Comparison of ENCODE assay signal across 9 cellular contexts in genomic region chr19:19259741-19260140, GRCh38. TPM values are rescaled to one million over a fixed set of nuclear protein-coding genes. Genes with fewer than 3 reads are reported as not detected.
DNase-seq lines count a peak whose midpoint lies in the region; ATAC-seq and TF ChIP-seq lines count a peak whose summit lies in the region.
"Had no signal": no experiment of that assay in that cellular context is flagged by ENCODE, and none has a peak within 500 bp of the region (broad histone marks: within the 10 kb centered on the region; RNA-seq: fewer than 3 reads in every experiment).

No MANE protein-coding gene starts in this region.

- H3K27me3 Mint-ChIP-seq in HFFc6 (ENCODE audit: insufficient read depth) = peaks cover 38% of the 10 kb centered on the region

- H3K9me3 Mint-ChIP-seq in HFFc6 = peaks cover 12% of the 10 kb centered on the region

- intact Hi-C loops in cardiac septum (cut with DNase I) = no loop called here

- in situ Hi-C loops in SK-MEL-5 (cut with HindIII; ENCODE audit: low pct_unique_long_range_greater_than_20kb, low sequenced_read_pairs) = no loop called here

- no peak overlapping the region for H3K4me3 Mint-ChIP-seq in HFFc6

- ATAC-seq in HG03196 (IDR thresholded peaks at IDR 0.05; ENCODE audit: unreplicated experiment) (no peak), GM21786 (IDR thresholded peaks at IDR 0.05; ENCODE audit: unreplicated experiment) (no peak)

- H3K4me1 Mint-ChIP-seq in HFFc6 (ENCODE audit: low read depth) = no peaks in the 10 kb centered on the region; the same call in 1 of the 2 replicates

- no peak overlapping the region for H3K27ac Mint-ChIP-seq in HFFc6

- H3K36me3 Mint-ChIP-seq in HFFc6 (ENCODE audit: low read depth) = no peaks in the 10 kb centered on the region

- DNase-seq in DMS 273 treated with DMSO at 0.1 percent for 48 hours (lab: John Stamatoyannopoulos, UW) (peak; percentile 85), HuH-7 (ENCODE audit: low spot score) (peak; percentile 86), SK-MEL-5 (ENCODE audit: low read depth, low spot score) (peak; percentile 84), iPS-NIHi7 (ENCODE audit: extremely low spot score) (peak; percentile 84), cardiac septum (ENCODE audit: low spot score) (no peak), HFFc6 (no peak)
- DNase-seq: NCI-H345 had no signal

- TF ChIP-seq CTCF in HFFc6 (IDR thresholded peaks at IDR 0.05) = no peak

RNA-seq across cellular contexts. Expression of gene TM6SF2, which starts 13.4 kb away (rescaled TPM):
- 0.24 TPM in 1 of 2 replicates, not detected in the other for total RNA-seq in SK-MEL-5 (2014; rRNA removed; shearing (Covaris generic))
- polyA plus RNA-seq in SK-MEL-5 (2015; cell fraction: cytosol; rRNA removed) = 0.14 TPM in 1 of 2 replicates, not detected in the other
- 0.75 TPM in 1 of 2 replicates, not detected in the other for polyA plus RNA-seq in SK-MEL-5 (2015; cell fraction: nucleus; rRNA removed)
- total RNA-seq in cardiac septum = 0.89 TPM
- under 1 TPM in 3 of 6 experiments, not detected in 3; 0.23 to 0.45 (median 0.28) TPM for total RNA-seq in HFFc6 (2021; fragmentation: NEBNext Ultra II Directional; extraction: Animal tissue kit (Norgen Biotek cat#: 25700))

RNA-seq across cellular contexts. Expression of gene NCAN, which starts 48.0 kb away (rescaled TPM):
- not detected in 2 replicates for total RNA-seq in SK-MEL-5 (2014; rRNA removed; shearing (Covaris generic))
- polyA plus RNA-seq in SK-MEL-5 (2015; cell fraction: cytosol; rRNA removed) = 0.04 and 0.25 TPM in 2 replicates
- not detected in 2 replicates for polyA plus RNA-seq in SK-MEL-5 (2015; cell fraction: nucleus; rRNA removed)
- total RNA-seq in cardiac septum = not detected
- not detected for total RNA-seq in HFFc6 (2021; fragmentation: NEBNext Ultra II Directional; extraction: Animal tissue kit (Norgen Biotek cat#: 25700))

RNA-seq across cellular contexts. Expression of gene NR2C2AP, which starts 56.5 kb away (rescaled TPM):
- 20.4 and 23.7 TPM in 2 replicates for total RNA-seq in SK-MEL-5 (2014; rRNA removed; shearing (Covaris generic))
- polyA plus RNA-seq in SK-MEL-5 (2015; cell fraction: cytosol; rRNA removed) = 24.1 and 26.4 TPM in 2 replicates
- polyA plus RNA-seq in SK-MEL-5 (2015; cell fraction: nucleus; rRNA removed) = 45.1 and 64.2 TPM in 2 replicates
- 6.1 TPM for total RNA-seq in cardiac septum
- 10 to 100 TPM in 1 of 6 experiments, 1 to 10 TPM in 5; 6.5 to 12.8 (median 9.3) TPM for total RNA-seq in HFFc6 (2021; fragmentation: NEBNext Ultra II Directional; extraction: Animal tissue kit (Norgen Biotek cat#: 25700))

Comparison
In these comparisons a context has a peak if more than half of its experiments do, and no peak if none do; other contexts are left out.
1. DNase-seq: peak in DMS 273 treated with DMSO at 0.1 percent for 48 hours (single experiment), HuH-7 (single experiment), SK-MEL-5 (single experiment) and iPS-NIHi7 (single experiment); none in cardiac septum (single experiment) and HFFc6 (single experiment).